Comparison of ENCODE assay signal across 8 cellular contexts in the genomic region with DNA sequence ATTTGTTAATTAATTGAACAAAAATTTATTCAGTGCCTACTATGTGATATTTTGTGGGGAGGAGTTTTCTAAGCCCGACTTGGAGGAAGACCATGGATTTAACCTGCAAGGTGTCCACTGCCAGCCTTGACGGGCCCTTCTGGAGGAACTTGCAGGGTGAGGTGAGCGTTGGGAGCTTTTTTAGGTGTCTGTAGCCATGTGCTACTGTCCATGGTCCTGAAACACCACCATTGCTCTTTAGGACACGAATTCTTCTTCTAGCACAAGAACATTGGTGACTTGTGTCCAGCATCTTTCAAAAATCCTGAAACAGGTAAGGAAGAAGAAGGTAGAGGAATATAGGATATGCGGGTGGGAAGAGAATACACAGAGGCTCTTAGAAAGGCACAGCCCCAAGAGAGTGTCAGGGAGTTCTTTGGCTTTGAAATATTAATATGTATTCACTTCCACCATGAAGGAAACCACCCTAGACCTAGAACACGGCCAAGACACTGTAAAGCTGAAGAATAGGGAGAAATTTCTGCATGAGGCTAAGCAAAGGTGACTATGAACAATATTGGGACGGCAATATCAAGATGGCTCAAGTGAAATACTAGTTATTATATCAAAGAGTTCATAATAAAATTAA. TPM values are rescaled to one million over a fixed set of nuclear protein-coding genes. Genes with fewer than 3 reads are reported as not detected.
DNase-seq lines count a peak whose midpoint lies in the region; ATAC-seq and TF ChIP-seq lines count a peak whose summit lies in the region.

No MANE protein-coding gene starts in this region.

- no peak overlapping the region for H3K4me3 Mint-ChIP-seq in T-cell
- H3K4me3 Mint-ChIP-seq in effector memory CD8-positive, alpha-beta T cell, result no peak overlapping the region

- H3K9me3 ChIP-seq in left ventricle myocardium inferior (replicated peaks), result no peaks in the 10 kb centered on the region

- H3K4me1 Mint-ChIP-seq in T-cell, result peaks cover 9 to 23% (median 11%) of the 10 kb centered on the region in 3 donors
- H3K4me1 Mint-ChIP-seq in effector memory CD8-positive, alpha-beta T cell (ENCODE audit: low read depth in 2 of 2), result peaks cover 6 to 12% of the 10 kb centered on the region in 2 donors

- H3K4me3 ChIP-seq in left ventricle myocardium inferior, result no peak overlapping the region

- H3K36me3 Mint-ChIP-seq in T-cell, result peaks cover 3% of the 10 kb centered on the region
- H3K36me3 Mint-ChIP-seq in effector memory CD8-positive, alpha-beta T cell (ENCODE audit: insufficient read depth), result peaks cover 10% of the 10 kb centered on the region

- no peak overlapping the region for H3K27ac ChIP-seq in left ventricle myocardium inferior (replicated peaks)

- no peak overlapping the region for H3K27ac Mint-ChIP-seq in T-cell
- H3K27ac Mint-ChIP-seq in effector memory CD8-positive, alpha-beta T cell, result no peak overlapping the region

- peaks cover 5 to 14% of the 10 kb centered on the region in 2 donors for H3K27me3 Mint-ChIP-seq in T-cell
- H3K27me3 Mint-ChIP-seq in effector memory CD8-positive, alpha-beta T cell, result peaks cover 28 to 39% of the 10 kb centered on the region in 2 donors

- H3K27me3 ChIP-seq in left ventricle myocardium inferior (ENCODE audit: low read depth), result peaks cover 34% of the 10 kb centered on the region

- POLR2A ChIA-PET in T-cell (lab: Charles Lee), result no interaction called here

- intact Hi-C loops in left ventricle myocardium inferior (cut with micrococcal nuclease), result no loop called here

- CTCF ChIA-PET in T-cell (lab: Charles Lee), result interaction anchor here in 1 of 2 donors (0.5 to 4.6 kb wide), 3 partner anchors 33 to 141 kb away, joined by 3 to 38 read pairs (median 3); no protein-coding TSS in a partner anchor

- H3K4me1 ChIP-seq in left ventricle myocardium inferior, result no peaks in the 10 kb centered on the region

- TF ChIP-seq CTCF in left ventricle myocardium inferior (IDR thresholded peaks at IDR 0.05; ENCODE audit: borderline replicate concordance), result no peak

- DNase-seq in activated gamma-delta T cell treated with Interleukin-2 at 50 U/mL for 16 hours, result peak; percentile 51
- no peak for DNase-seq in activated gamma-delta T cell (lab: John Stamatoyannopoulos, UW)
- DNase-seq in T-cell, result peak in 28 of 34 experiments; percentile 6 to 57 (median 34)
- DNase-seq in effector memory CD8-positive, alpha-beta T cell, result peak; percentile 46 to 52 (median 51)
- peak; percentile 48 for DNase-seq in retina
- DNase-seq in DMS79 treated with DMSO at 0.1 percent for 48 hours (lab: John Stamatoyannopoulos, UW), result no peak
- no peak for DNase-seq in left ventricle myocardium inferior

- no peaks in the 10 kb centered on the region for H3K9me3 Mint-ChIP-seq in T-cell
- H3K9me3 Mint-ChIP-seq in effector memory CD8-positive, alpha-beta T cell, result no peaks in the 10 kb centered on the region

- ATAC-seq in T-cell (replicated peaks in 1 of 4) (peak in 1 of 4 experiments; percentile 50), HG02759 (IDR thresholded peaks at IDR 0.05; ENCODE audit: unreplicated experiment) (no peak)
- ATAC-seq in effector memory CD8-positive, alpha-beta T cell (replicated peaks), result peak; percentile 52

- H3K36me3 ChIP-seq in left ventricle myocardium inferior, result no peaks in the 10 kb centered on the region

RNA-seq across cellular contexts. Expression of a gene that starts 27.9 kb away (rescaled TPM):
- total RNA-seq in T-cell (1 to 10 TPM; 1.3 to 2.2 (median 1.8) TPM), left ventricle myocardium inferior (not detected)

RNA-seq across cellular contexts. Expression of a gene that starts 37.1 kb away (rescaled TPM):
- 10 to 100 TPM; 30.4 to 42.1 (median 34.9) TPM for total RNA-seq in T-cell
- total RNA-seq in left ventricle myocardium inferior, result 93.5 TPM

RNA-seq across cellular contexts. Expression of a gene that starts 46.5 kb away (rescaled TPM):
- total RNA-seq in T-cell (not detected), left ventricle myocardium inferior (not detected)

Comparison
In these comparisons a context has a peak if more than half of its experiments do, and no peak if none do; other contexts are left out.
1. DNase-seq: peak in activated gamma-delta T cell treated with Interleukin-2 at 50 U/mL for 16 hours (single experiment), T-cell (28 of 34), effector memory CD8-positive, alpha-beta T cell (3 of 3) and retina (single experiment); none in activated gamma-delta T cell (single experiment), DMS79 treated with DMSO at 0.1 percent for 48 hours (single experiment) and left ventricle myocardium inferior (single experiment).